Comparison of ENCODE assay signal across 19 cellular contexts in the genomic region with DNA sequence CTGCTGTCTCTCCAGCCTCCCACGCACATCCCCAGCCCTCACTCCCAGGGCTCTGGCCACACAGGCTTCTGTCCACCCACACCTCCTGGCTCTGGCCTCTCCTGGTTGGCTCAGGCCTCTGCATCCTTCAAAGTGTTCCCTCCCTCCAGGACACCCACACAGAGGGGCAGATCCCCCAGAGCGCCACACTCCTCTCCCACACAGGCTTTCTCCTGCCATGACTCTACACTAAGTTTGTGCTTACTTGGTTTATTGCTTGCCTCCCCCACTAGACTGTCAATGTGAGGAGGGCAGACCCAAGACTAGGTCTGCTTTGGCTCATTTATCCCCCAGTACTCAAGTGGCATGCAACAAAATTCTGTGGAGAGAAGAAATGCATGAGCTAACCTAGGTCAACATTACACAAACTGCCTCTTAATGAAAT.
DNase-seq lines count a peak whose midpoint lies in the region; ATAC-seq lines count a peak whose summit lies in the region.
"Had no signal": no experiment of that assay in that cellular context is flagged by ENCODE, and none has a peak within 500 bp of the region (broad histone marks: within the 10 kb centered on the region; RNA-seq: fewer than 3 reads in every experiment).

No MANE protein-coding gene starts in this region.

- H3K9me2 ChIP-seq in GM23248 (ENCODE audit: insufficient read depth), result no peaks in the 10 kb centered on the region

- H3K4me2 ChIP-seq in GM23248 (ENCODE audit: unreplicated experiment), result peak overlapping the region; percentile 80
- peak overlapping the region; percentile 61 for H3K4me2 ChIP-seq in skeletal muscle satellite cell (ENCODE audit: low read length)

- peaks cover 62% of the 10 kb centered on the region for H3F3A ChIP-seq in GM23248 (ENCODE audit: insufficient read depth)

- H3K9me3 ChIP-seq in GM23248 (ENCODE audit: low read depth) (no peaks in the 10 kb centered on the region), skeletal muscle satellite cell (replicated peaks; ENCODE audit: low read length) (no peaks in the 10 kb centered on the region)
- H3K9me3 ChIP-seq: SJCRH30, thoracic aorta had no signal

- peaks cover 60% of the 10 kb centered on the region for H3K4me1 ChIP-seq in GM23248 (ENCODE audit: insufficient read depth)
- H3K4me1 ChIP-seq in skeletal muscle satellite cell (ENCODE audit: control insufficient read depth, insufficient read depth, low read length), result peaks cover 56% of the 10 kb centered on the region
- H3K4me1 ChIP-seq: SJCRH30 had no signal

- H3K36me3 ChIP-seq in GM23248 (ENCODE audit: low read depth) (no peaks in the 10 kb centered on the region), skeletal muscle satellite cell (ENCODE audit: insufficient read depth, low read length) (no peaks in the 10 kb centered on the region)
- H3K36me3 ChIP-seq: SJCRH30, thoracic aorta had no signal

- peak overlapping the region; percentile 24; the same call in 1 of the 2 replicates for H2AFZ ChIP-seq in GM23248

- peak overlapping the region; percentile 88 for H3K27ac ChIP-seq in GM23248
- H3K27ac ChIP-seq: SJCRH30, thoracic aorta had no signal

- peak; percentile 61 for DNase-seq in GM23248
- DNase-seq in amniotic epithelial cell (ENCODE audit: low read depth), result peak; percentile 45
- DNase-seq in iris pigment epithelial cell (ENCODE audit: low read depth), result peak; percentile 20
- DNase-seq in OCI-M1 (lab: John Stamatoyannopoulos, UW), result no peak
- DNase-seq: activated CD4-positive, alpha-beta T cell treated with anti-CD3 and anti-CD28 coated beads, Interleukin-2, amount 50 U/mL, for 48 hours; activated gamma-delta T cell; amniotic stem cell; hippocampal formation; kidney; NCI-H1436 treated with DMSO at 0.1 percent for 48 hours; NCI-H2171 treated with DMSO at 0.1 percent for 48 hours; SJCRH30 had no signal

- H3K9ac ChIP-seq in GM23248 (peak overlapping the region; percentile 33), skeletal muscle satellite cell (ENCODE audit: low read depth, low read length) (peak overlapping the region; percentile 40)

- H3K4me3 ChIP-seq in GM23248 (no peak overlapping the region), skeletal muscle satellite cell (ENCODE audit: low read length) (peak overlapping the region; percentile 16)
- H3K4me3 ChIP-seq: SJCRH30, thoracic aorta had no signal

- in situ Hi-C loops in GM23248 (cut with MboI), result no loop called here

- H3K27me3 ChIP-seq in GM23248 (replicated peaks; ENCODE audit: insufficient read depth) (no peaks in the 10 kb centered on the region), skeletal muscle satellite cell (ENCODE audit: control insufficient read depth, insufficient read depth, low read length) (no peaks in the 10 kb centered on the region)

- ATAC-seq in HG03196 (IDR thresholded peaks at IDR 0.05; ENCODE audit: unreplicated experiment), result no peak
- ATAC-seq in GM18870 (IDR thresholded peaks at IDR 0.05; ENCODE audit: unreplicated experiment), result no peak
- ATAC-seq: HepG2; natural killer cell treated with Interleukin-12 subunit alpha and Interleukin-12 subunit beta and Interleukin-15 and Interleukin-18, amount 100 ng/mL, for 72 hours; WTC11 had no signal

- H4K20me1 ChIP-seq in GM23248 (ENCODE audit: insufficient read depth), result no peaks in the 10 kb centered on the region

- 50 to 72% methylated on average over 2 of the region's 2 CpGs for WGBS in GM23248 (ENCODE audit: low coverage in 1 of 2, low lambda C conversion rate in 2 of 2, missing lambda C conversion rate in 2 of 2), 2 experiments

- H3K79me2 ChIP-seq in GM23248 (ENCODE audit: insufficient read depth), result no peaks in the 10 kb centered on the region
